ENCODE assay signal across 1 cellular context in genomic region chr3:12553921-12554391, GRCh38.
TF ChIP-seq lines count a peak whose summit lies in the region.

No MANE protein-coding gene starts in this region.

TF ChIP-seq in K562, 482 proteins besides CTCF, POLR2A, EP300 and RAD21 (continued from another document):
- no peak for TF ChIP-seq PREB (CRISPR knock-in tag; IDR thresholded peaks at IDR 0.05)
- no peak for TF ChIP-seq FOXJ2 (tag; IDR thresholded peaks at IDR 0.05)
- TF ChIP-seq ID3 (CRISPR knock-in tag; IDR thresholded peaks at IDR 0.05): no peak
- peak; percentile 64; the same call in 1 of the 2 replicates for TF ChIP-seq ID3 (tag; IDR thresholded peaks at IDR 0.05)
- TF ChIP-seq JUND (IDR thresholded peaks at IDR 0.05; ENCODE audit: borderline replicate concordance, low read depth, low read length): no peak
- TF ChIP-seq JUND (tag; IDR thresholded peaks at IDR 0.05; ENCODE audit: borderline replicate concordance, low read depth, low read length): no peak
- no peak for TF ChIP-seq NR2F6 (CRISPR knock-in tag; IDR thresholded peaks at IDR 0.05)
- no peak for TF ChIP-seq ZNF224 (CRISPR knock-in tag; IDR thresholded peaks at IDR 0.05)
- TF ChIP-seq ZBTB7A (IDR thresholded peaks at IDR 0.05; ENCODE audit: borderline replicate concordance, control insufficient read depth, low read depth, low read length): peak; percentile 61; the same call in 1 of the 2 replicates
- TF ChIP-seq POLR2G (IDR thresholded peaks at IDR 0.05; ENCODE audit: low read depth, low read length): peak; percentile 76
- TF ChIP-seq RBFOX2 (IDR thresholded peaks at IDR 0.05; ENCODE audit: low read depth, low read length): peak; percentile 72
- TF ChIP-seq RBBP5 (IDR thresholded peaks at IDR 0.05; ENCODE audit: borderline replicate concordance, insufficient read depth, low read length, poor library complexity, severe bottlenecking): peak; percentile 53
- TF ChIP-seq CXXC5 (CRISPR knock-in tag; IDR thresholded peaks at IDR 0.05): peak; percentile 25; the same call in 1 of the 2 replicates
- TF ChIP-seq NRF1 (conservative IDR thresholded peaks at IDR 0.05 in 1 of 2, IDR thresholded peaks at IDR 0.05 in 1 of 2): peak; percentile 42 to 44; a peak in 3 of 4 replicates
- TF ChIP-seq DNMT1 (IDR thresholded peaks at IDR 0.05): no peak
- 0 out of 2 replicates have a peak, but pooled peaks have one; percentile 33 for TF ChIP-seq MBD2 (IDR thresholded peaks at IDR 0.05; ENCODE audit: borderline replicate concordance, low read depth)
- no peak for TF ChIP-seq TAF1 (IDR thresholded peaks at IDR 0.05; ENCODE audit: control insufficient read depth, extremely low read depth, insufficient read depth, low read length, severe bottlenecking)
- TF ChIP-seq HINFP (tag; conservative IDR thresholded peaks at IDR 0.05; ENCODE audit: low read depth): no peak
- 0 out of 2 replicates have a peak, but pooled peaks have one; percentile 46 for TF ChIP-seq TFAP4 (CRISPR knock-in tag; IDR thresholded peaks at IDR 0.05; ENCODE audit: borderline replicate concordance)
- TF ChIP-seq ZNF778 (CRISPR knock-in tag; IDR thresholded peaks at IDR 0.05): no peak
- TF ChIP-seq NFRKB (IDR thresholded peaks at IDR 0.05; ENCODE audit: low read depth): peak; percentile 74; the same call in 1 of the 2 replicates
- no peak; the same call in 1 of the 2 replicates for TF ChIP-seq ZFX (CRISPR knock-in tag; IDR thresholded peaks at IDR 0.05)
- TF ChIP-seq KDM5B (IDR thresholded peaks at IDR 0.05; ENCODE audit: insufficient replicate concordance, low read depth, low read length): peak; percentile 46
- peak; percentile 48 for TF ChIP-seq SUPT5H (IDR thresholded peaks at IDR 0.05)
- 0 out of 2 replicates have a peak, but pooled peaks have one; percentile 53 for TF ChIP-seq ZNF589 (CRISPR knock-in tag; IDR thresholded peaks at IDR 0.05; ENCODE audit: low read depth)
- TF ChIP-seq PHF8 (IDR thresholded peaks at IDR 0.05; ENCODE audit: borderline replicate concordance, low read length): peak; percentile 41; the same call in 1 of the 2 replicates
- TF ChIP-seq ZNF311 (CRISPR knock-in tag; IDR thresholded peaks at IDR 0.05): no peak
- TF ChIP-seq SRSF3 (IDR thresholded peaks at IDR 0.05; ENCODE audit: insufficient read depth, low read length): no peak
- no peak for TF ChIP-seq NR4A1 (CRISPR knock-in tag; IDR thresholded peaks at IDR 0.05)
- peak; percentile 82 for TF ChIP-seq NR4A1 (tag; IDR thresholded peaks at IDR 0.05)
- TF ChIP-seq RREB1 (CRISPR knock-in tag; IDR thresholded peaks at IDR 0.05): no peak
- no peak for TF ChIP-seq FOXA1 (IDR thresholded peaks at IDR 0.05; ENCODE audit: borderline replicate concordance)
